In the genomic region with DNA sequence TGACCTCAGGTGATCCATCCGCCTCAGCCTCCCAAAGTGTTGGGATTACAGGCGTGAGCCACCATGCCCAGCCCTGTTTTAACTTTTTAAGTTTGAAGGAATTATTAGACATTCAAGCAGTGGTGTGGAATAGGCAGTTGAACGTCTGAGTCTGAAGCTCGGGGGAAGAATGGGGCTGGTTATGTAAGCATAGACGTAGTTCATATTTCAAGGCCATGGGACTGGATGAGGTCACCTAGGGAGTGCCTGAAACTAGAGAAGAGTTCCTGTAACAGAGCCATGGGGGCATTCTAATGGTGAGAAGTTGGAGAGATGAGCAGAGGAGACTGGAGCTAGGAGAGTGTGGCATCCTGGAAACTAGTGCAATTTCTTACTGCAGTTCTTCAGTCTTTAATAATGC, we compare ENCODE assay signal across 17 cellular contexts. TPM values are rescaled to one million over a fixed set of nuclear protein-coding genes. Genes with fewer than 3 reads are reported as not detected.
DNase-seq lines count a peak whose midpoint lies in the region; ATAC-seq and TF ChIP-seq lines count a peak whose summit lies in the region.
"Had no signal": no experiment of that assay in that cellular context is flagged by ENCODE, and none has a peak within 500 bp of the region (broad histone marks: within the 10 kb centered on the region; RNA-seq: fewer than 3 reads in every experiment).

No MANE protein-coding gene starts in this region.

- no peak for DNase-seq in CD4-positive, CD25-positive, alpha-beta regulatory T cell
- peak; percentile 11 for DNase-seq in astrocyte of the spinal cord (ENCODE audit: low read depth, low spot score)
- no peak for DNase-seq in lower lobe of right lung
- no peak for DNase-seq in activated gamma-delta T cell (lab: John Stamatoyannopoulos, UW)
- DNase-seq in substantia nigra (lab: John Stamatoyannopoulos, UW) = no peak
- DNase-seq in germinal center (ENCODE audit: low spot score) = no peak
- no peak for DNase-seq in NCI-H1436 (lab: John Stamatoyannopoulos, UW)
- DNase-seq: activated CD4-positive, alpha-beta memory T cell treated with anti-CD3 and anti-CD28 coated beads, Interleukin-2, amount 10 ng/mL, durations not matched to agents 7 days and 5 days; activated effector memory CD4-positive, alpha-beta T cell treated with Interleukin-2 at 50 U/mL for 16 hours; aorta; DMS79; NCI-H1092 had no signal

- POLR2A ChIA-PET in HEK293 (lab: Yijun Ruan, JAX) = interaction anchor here (0.6 to 0.7 kb wide), 2 partner anchors 1068 to 1117 kb away, joined by 4 read pairs; no protein-coding TSS in a partner anchor

- intact Hi-C loops in lower lobe of right lung (cut with DNase I) = no loop called here

- peaks cover 7% of the 10 kb centered on the region for H3K4me1 ChIP-seq in CD4-positive, CD25-positive, alpha-beta regulatory T cell (ENCODE audit: control insufficient read depth, insufficient read depth, low read length, poor library complexity, severe bottlenecking)
- H3K4me1 ChIP-seq in HEK293 (ENCODE audit: control insufficient read depth, insufficient read depth, low read length) (peaks cover 10% of the 10 kb centered on the region), lower lobe of right lung (peaks cover 12% of the 10 kb centered on the region)

- peaks cover 33% of the 10 kb centered on the region for H3K36me3 Mint-ChIP-seq in CD4-positive, CD25-positive, alpha-beta regulatory T cell

- H3K4me1 Mint-ChIP-seq in CD4-positive, CD25-positive, alpha-beta regulatory T cell = peaks cover 31 to 62% (median 50%) of the 10 kb centered on the region in 4 donors

- CTCF ChIA-PET in HEK293 (lab: Yijun Ruan, JAX) = no interaction called here

- no peaks in the 10 kb centered on the region for H3K9me3 ChIP-seq in CD4-positive, CD25-positive, alpha-beta regulatory T cell (ENCODE audit: control insufficient read depth in 2 of 2, low read length in 2 of 2)
- H3K9me3 ChIP-seq in HEK293 (ENCODE audit: control insufficient read depth, insufficient read depth, low read depth, low read length) = no peaks in the 10 kb centered on the region
- H3K9me3 ChIP-seq in lower lobe of right lung = no peaks in the 10 kb centered on the region
- H3K9me3 ChIP-seq: neutrophil, SJSA1 had no signal

- TF ChIP-seq CTCF in HEK293 (tag by site-specific recombination; IDR thresholded peaks at IDR 0.05) (no peak), astrocyte of the spinal cord (IDR thresholded peaks at IDR 0.05; ENCODE audit: low read depth, low read length) (no peak), lower lobe of right lung (IDR thresholded peaks at IDR 0.05) (no peak)

- peak overlapping the region in 1 of 4 donors; percentile 44 for H3K4me3 Mint-ChIP-seq in CD4-positive, CD25-positive, alpha-beta regulatory T cell
- H3K4me3 Mint-ChIP-seq: activated CD4-positive, alpha-beta memory T cell treated with anti-CD3 and anti-CD28 coated beads, Interleukin-2, amount 10 ng/mL, durations not matched to agents 7 days and 5 days; IgD-negative memory B cell had no signal

- H3K36me3 ChIP-seq in CD4-positive, CD25-positive, alpha-beta regulatory T cell (ENCODE audit: control insufficient read depth, insufficient read depth, low read length) = peaks cover 29% of the 10 kb centered on the region
- H3K36me3 ChIP-seq in HEK293 (ENCODE audit: control insufficient read depth in 2 of 2, insufficient read depth in 1 of 2, low read length in 2 of 2) = peaks cover 12 to 17% of the 10 kb centered on the region in 2 experiments; a peak in 2 of 3 replicates
- H3K36me3 ChIP-seq in lower lobe of right lung = peaks cover 29% of the 10 kb centered on the region

- no peak overlapping the region for H3K27ac ChIP-seq in CD4-positive, CD25-positive, alpha-beta regulatory T cell (ENCODE audit: insufficient read depth, low read length, poor library complexity, severe bottlenecking)
- H3K27ac ChIP-seq in HEK293 (ENCODE audit: extremely low read depth, low read depth, low read length) (no peak overlapping the region), lower lobe of right lung (no peak overlapping the region), substantia nigra (ENCODE audit: low read depth, low read length, poor library complexity, severe bottlenecking) (no peak overlapping the region)
- H3K27ac ChIP-seq: neutrophil, SJSA1, skin epidermis had no signal

- no peaks in the 10 kb centered on the region for H3K27me3 Mint-ChIP-seq in CD4-positive, CD25-positive, alpha-beta regulatory T cell
- H3K27me3 Mint-ChIP-seq: activated CD4-positive, alpha-beta memory T cell treated with anti-CD3 and anti-CD28 coated beads, Interleukin-2, amount 10 ng/mL, durations not matched to agents 7 days and 5 days; IgD-negative memory B cell had no signal

- no peak overlapping the region for H3K4me3 ChIP-seq in CD4-positive, CD25-positive, alpha-beta regulatory T cell (ENCODE audit: low read depth, low read length)
- H3K4me3 ChIP-seq in HEK293 (ENCODE audit: low read depth, low read length) (no peak overlapping the region), astrocyte of the spinal cord (ENCODE audit: low read depth, low read length) (no peak overlapping the region), lower lobe of right lung (no peak overlapping the region)
- H3K4me3 ChIP-seq: SJSA1, skin epidermis had no signal

- ATAC-seq in CD4-positive, CD25-positive, alpha-beta regulatory T cell (ENCODE audit: low read depth in 2 of 2) = no peak
- ATAC-seq in lower lobe of right lung = peak; percentile 40 to 45

- H3K27me3 ChIP-seq in CD4-positive, CD25-positive, alpha-beta regulatory T cell (ENCODE audit: control insufficient read depth, insufficient read depth, low read length) = no peaks in the 10 kb centered on the region
- H3K27me3 ChIP-seq in lower lobe of right lung (ENCODE audit: low read depth) = no peaks in the 10 kb centered on the region
- H3K27me3 ChIP-seq: neutrophil, SJSA1 had no signal

- in situ Hi-C loops in astrocyte of the spinal cord (cut with HindIII; ENCODE audit: low sequenced_read_pairs) = no loop called here

- H3K27ac Mint-ChIP-seq in CD4-positive, CD25-positive, alpha-beta regulatory T cell = peak overlapping the region in 2 of 3 donors; percentile 26 to 87
- H3K27ac Mint-ChIP-seq: activated CD4-positive, alpha-beta memory T cell treated with anti-CD3 and anti-CD28 coated beads, Interleukin-2, amount 10 ng/mL, durations not matched to agents 7 days and 5 days; IgD-negative memory B cell had no signal

- H3K9me3 Mint-ChIP-seq in CD4-positive, CD25-positive, alpha-beta regulatory T cell = peaks cover 0 to 1% (median 0%) of the 10 kb centered on the region in 7 donors
- H3K9me3 Mint-ChIP-seq: activated CD4-positive, alpha-beta memory T cell treated with anti-CD3 and anti-CD28 coated beads, Interleukin-2, amount 10 ng/mL, durations not matched to agents 7 days and 5 days; IgD-negative memory B cell had no signal

TF ChIP-seq in HEK293, 187 proteins besides CTCF, POLR2A, EP300 and RAD21 (continues in another document):
- TF ChIP-seq ZNF560 (tag by site-specific recombination; IDR thresholded peaks at IDR 0.05; ENCODE audit: borderline replicate concordance) (no peak), ZNF48 (tag by site-specific recombination; IDR thresholded peaks at IDR 0.05) (no peak), ZNF623 (tag by site-specific recombination; IDR thresholded peaks at IDR 0.05) (no peak), ZNF121 (tag by site-specific recombination; IDR thresholded peaks at IDR 0.05) (no peak), ZNF501 (tag by site-specific recombination; IDR thresholded peaks at IDR 0.05) (no peak), ZNF341 (tag by site-specific recombination; IDR thresholded peaks at IDR 0.05; ENCODE audit: low read depth) (no peak)
- TF ChIP-seq, protein P1, sequence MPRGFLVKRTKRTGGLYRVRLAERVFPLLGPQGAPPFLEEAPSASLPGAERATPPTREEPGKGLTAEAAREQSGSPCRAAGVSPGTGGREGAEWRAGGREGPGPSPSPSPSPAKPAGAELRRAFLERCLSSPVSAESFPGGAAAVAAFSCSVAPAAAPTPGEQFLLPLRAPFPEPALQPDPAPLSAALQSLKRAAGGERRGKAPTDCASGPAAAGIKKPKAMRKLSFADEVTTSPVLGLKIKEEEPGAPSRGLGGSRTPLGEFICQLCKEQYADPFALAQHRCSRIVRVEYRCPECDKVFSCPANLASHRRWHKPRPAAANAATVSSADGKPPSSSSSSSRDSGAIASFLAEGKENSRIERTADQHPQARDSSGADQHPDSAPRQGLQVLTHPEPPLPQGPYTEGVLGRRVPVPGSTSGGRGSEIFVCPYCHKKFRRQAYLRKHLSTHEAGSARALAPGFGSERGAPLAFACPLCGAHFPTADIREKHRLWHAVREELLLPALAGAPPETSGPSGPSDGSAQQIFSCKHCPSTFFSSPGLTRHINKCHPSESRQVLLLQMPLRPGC (tag by site-specific recombination; IDR thresholded peaks at IDR 0.05) = 0 out of 2 replicates have a peak, but pooled peaks have one; percentile 37
- TF ChIP-seq, protein P2, sequence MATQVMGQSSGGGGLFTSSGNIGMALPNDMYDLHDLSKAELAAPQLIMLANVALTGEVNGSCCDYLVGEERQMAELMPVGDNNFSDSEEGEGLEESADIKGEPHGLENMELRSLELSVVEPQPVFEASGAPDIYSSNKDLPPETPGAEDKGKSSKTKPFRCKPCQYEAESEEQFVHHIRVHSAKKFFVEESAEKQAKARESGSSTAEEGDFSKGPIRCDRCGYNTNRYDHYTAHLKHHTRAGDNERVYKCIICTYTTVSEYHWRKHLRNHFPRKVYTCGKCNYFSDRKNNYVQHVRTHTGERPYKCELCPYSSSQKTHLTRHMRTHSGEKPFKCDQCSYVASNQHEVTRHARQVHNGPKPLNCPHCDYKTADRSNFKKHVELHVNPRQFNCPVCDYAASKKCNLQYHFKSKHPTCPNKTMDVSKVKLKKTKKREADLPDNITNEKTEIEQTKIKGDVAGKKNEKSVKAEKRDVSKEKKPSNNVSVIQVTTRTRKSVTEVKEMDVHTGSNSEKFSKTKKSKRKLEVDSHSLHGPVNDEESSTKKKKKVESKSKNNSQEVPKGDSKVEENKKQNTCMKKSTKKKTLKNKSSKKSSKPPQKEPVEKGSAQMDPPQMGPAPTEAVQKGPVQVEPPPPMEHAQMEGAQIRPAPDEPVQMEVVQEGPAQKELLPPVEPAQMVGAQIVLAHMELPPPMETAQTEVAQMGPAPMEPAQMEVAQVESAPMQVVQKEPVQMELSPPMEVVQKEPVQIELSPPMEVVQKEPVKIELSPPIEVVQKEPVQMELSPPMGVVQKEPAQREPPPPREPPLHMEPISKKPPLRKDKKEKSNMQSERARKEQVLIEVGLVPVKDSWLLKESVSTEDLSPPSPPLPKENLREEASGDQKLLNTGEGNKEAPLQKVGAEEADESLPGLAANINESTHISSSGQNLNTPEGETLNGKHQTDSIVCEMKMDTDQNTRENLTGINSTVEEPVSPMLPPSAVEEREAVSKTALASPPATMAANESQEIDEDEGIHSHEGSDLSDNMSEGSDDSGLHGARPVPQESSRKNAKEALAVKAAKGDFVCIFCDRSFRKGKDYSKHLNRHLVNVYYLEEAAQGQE (tag by site-specific recombination; IDR thresholded peaks at IDR 0.05) = no peak

RNA-seq across cellular contexts. Expression of a gene that starts 6.4 kb away (rescaled TPM):
- 28.3 TPM for total RNA-seq in CD4-positive, CD25-positive, alpha-beta regulatory T cell
- polyA plus RNA-seq in CD4-positive, CD25-positive, alpha-beta regulatory T cell = 10 to 100 TPM; 26.1 to 39.4 (median 33.5) TPM
- 16.0 TPM for total RNA-seq in lower lobe of right lung

Comparison
In these comparisons a context has a peak if more than half of its experiments do, and no peak if none do; other contexts are left out.
1. ATAC-seq: peak in lower lobe of right lung (2 of 2); none in CD4-positive, CD25-positive, alpha-beta regulatory T cell (0 of 2).